1 cellular context compared by ENCODE assay signal in the genomic region with DNA sequence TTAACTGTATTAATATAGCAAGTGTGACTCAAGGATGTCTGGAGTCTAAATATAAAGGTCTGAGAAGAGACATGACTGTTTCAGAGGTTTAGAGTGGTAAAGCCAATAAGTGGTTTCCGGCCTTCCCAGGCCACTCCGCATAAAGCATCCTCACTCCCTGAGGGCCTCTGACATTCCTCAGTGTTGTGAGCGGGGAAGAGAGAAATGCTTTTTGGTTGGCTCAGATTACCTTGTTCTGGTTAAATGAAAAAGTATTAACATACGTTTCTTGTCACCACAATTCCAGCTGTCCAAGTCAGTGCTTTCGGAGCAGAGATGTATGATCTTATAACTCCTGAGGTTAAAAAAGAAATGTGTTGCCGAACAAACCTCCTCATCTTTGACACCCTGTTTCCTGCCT.
TF ChIP-seq lines count a peak whose summit lies in the region.

No MANE protein-coding gene starts in this region.

TF ChIP-seq in SK-N-SH, 30 proteins besides CTCF, POLR2A, EP300 and RAD21 (continued from another document):
- TF ChIP-seq, protein P1, sequence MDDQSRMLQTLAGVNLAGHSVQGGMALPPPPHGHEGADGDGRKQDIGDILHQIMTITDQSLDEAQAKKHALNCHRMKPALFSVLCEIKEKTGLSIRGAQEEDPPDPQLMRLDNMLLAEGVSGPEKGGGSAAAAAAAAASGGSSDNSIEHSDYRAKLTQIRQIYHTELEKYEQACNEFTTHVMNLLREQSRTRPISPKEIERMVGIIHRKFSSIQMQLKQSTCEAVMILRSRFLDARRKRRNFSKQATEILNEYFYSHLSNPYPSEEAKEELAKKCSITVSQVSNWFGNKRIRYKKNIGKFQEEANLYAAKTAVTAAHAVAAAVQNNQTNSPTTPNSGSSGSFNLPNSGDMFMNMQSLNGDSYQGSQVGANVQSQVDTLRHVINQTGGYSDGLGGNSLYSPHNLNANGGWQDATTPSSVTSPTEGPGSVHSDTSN (IDR thresholded peaks at IDR 0.05) = peak; percentile 87
- no peak; the same call in 1 of the 2 replicates for TF ChIP-seq FOSL2 (IDR thresholded peaks at IDR 0.05; ENCODE audit: borderline replicate concordance, low read depth)
- no peak; the same call in 1 of the 2 replicates for TF ChIP-seq RXRA (IDR thresholded peaks at IDR 0.05; ENCODE audit: borderline replicate concordance, low read depth)
- TF ChIP-seq, protein P2, sequence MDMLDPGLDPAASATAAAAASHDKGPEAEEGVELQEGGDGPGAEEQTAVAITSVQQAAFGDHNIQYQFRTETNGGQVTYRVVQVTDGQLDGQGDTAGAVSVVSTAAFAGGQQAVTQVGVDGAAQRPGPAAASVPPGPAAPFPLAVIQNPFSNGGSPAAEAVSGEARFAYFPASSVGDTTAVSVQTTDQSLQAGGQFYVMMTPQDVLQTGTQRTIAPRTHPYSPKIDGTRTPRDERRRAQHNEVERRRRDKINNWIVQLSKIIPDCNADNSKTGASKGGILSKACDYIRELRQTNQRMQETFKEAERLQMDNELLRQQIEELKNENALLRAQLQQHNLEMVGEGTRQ (IDR thresholded peaks at IDR 0.05; ENCODE audit: borderline replicate concordance, low read depth, low read length) = no peak
- TF ChIP-seq NRF1 (IDR thresholded peaks at IDR 0.05; ENCODE audit: low read depth, low read length) = no peak
- TF ChIP-seq, protein P3, sequence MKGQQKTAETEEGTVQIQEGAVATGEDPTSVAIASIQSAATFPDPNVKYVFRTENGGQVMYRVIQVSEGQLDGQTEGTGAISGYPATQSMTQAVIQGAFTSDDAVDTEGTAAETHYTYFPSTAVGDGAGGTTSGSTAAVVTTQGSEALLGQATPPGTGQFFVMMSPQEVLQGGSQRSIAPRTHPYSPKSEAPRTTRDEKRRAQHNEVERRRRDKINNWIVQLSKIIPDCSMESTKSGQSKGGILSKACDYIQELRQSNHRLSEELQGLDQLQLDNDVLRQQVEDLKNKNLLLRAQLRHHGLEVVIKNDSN (IDR thresholded peaks at IDR 0.05; ENCODE audit: borderline replicate concordance, low read depth) = no peak
- TF ChIP-seq, protein P4, sequence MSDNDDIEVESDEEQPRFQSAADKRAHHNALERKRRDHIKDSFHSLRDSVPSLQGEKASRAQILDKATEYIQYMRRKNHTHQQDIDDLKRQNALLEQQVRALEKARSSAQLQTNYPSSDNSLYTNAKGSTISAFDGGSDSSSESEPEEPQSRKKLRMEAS (IDR thresholded peaks at IDR 0.05; ENCODE audit: low read depth) = no peak
- TF ChIP-seq NFIC (IDR thresholded peaks at IDR 0.05; ENCODE audit: borderline replicate concordance) = peak; percentile 58; the same call in 1 of the 2 replicates
- TF ChIP-seq CHD2 (IDR thresholded peaks at IDR 0.05; ENCODE audit: low read length, partially characterized antibody) = peak; percentile 28
- no peak for TF ChIP-seq RFX5 (IDR thresholded peaks at IDR 0.05; ENCODE audit: low read length)
- TF ChIP-seq ELF1 (IDR thresholded peaks at IDR 0.05) = no peak
- TF ChIP-seq, protein P5, sequence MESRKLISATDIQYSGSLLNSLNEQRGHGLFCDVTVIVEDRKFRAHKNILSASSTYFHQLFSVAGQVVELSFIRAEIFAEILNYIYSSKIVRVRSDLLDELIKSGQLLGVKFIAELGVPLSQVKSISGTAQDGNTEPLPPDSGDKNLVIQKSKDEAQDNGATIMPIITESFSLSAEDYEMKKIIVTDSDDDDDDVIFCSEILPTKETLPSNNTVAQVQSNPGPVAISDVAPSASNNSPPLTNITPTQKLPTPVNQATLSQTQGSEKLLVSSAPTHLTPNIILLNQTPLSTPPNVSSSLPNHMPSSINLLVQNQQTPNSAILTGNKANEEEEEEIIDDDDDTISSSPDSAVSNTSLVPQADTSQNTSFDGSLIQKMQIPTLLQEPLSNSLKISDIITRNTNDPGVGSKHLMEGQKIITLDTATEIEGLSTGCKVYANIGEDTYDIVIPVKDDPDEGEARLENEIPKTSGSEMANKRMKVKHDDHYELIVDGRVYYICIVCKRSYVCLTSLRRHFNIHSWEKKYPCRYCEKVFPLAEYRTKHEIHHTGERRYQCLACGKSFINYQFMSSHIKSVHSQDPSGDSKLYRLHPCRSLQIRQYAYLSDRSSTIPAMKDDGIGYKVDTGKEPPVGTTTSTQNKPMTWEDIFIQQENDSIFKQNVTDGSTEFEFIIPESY (IDR thresholded peaks at IDR 0.05; ENCODE audit: borderline replicate concordance, low read depth) = no peak
